In genomic region chr1:32111789-32112188, GRCh38 we compare ENCODE assay signal across 14 cellular contexts. TPM values are rescaled to one million over a fixed set of nuclear protein-coding genes. Genes with fewer than 3 reads are reported as not detected.
DNase-seq lines count a peak whose midpoint lies in the region; ATAC-seq and TF ChIP-seq lines count a peak whose summit lies in the region.
"Had no signal": no experiment of that assay in that cellular context is flagged by ENCODE, and none has a peak within 500 bp of the region (broad histone marks: within the 10 kb centered on the region; RNA-seq: fewer than 3 reads in every experiment).

No MANE protein-coding gene starts in this region.

- H3K4me1 Mint-ChIP-seq in CD8-positive, alpha-beta memory T cell = peaks cover 57 to 78% (median 74%) of the 10 kb centered on the region in 3 donors
- H3K4me1 Mint-ChIP-seq in WTC11 (peaks cover 17% of the 10 kb centered on the region), glutamatergic neuron (ENCODE audit: low read depth, unreplicated experiment) (peaks cover 8% of the 10 kb centered on the region)

- intact Hi-C loops in left ventricle myocardium inferior (cut with micrococcal nuclease) = no loop called here

- ATAC-seq in WTC11 = peak; percentile 38
- no peak for ATAC-seq in HG02870 (IDR thresholded peaks at IDR 0.05; ENCODE audit: unreplicated experiment)
- ATAC-seq in GM18520 (IDR thresholded peaks at IDR 0.05; ENCODE audit: unreplicated experiment) = no peak

- H3K4me3 Mint-ChIP-seq in CD8-positive, alpha-beta memory T cell = peak overlapping the region; percentile 29 to 75 (median 55)
- H3K4me3 Mint-ChIP-seq in WTC11 = no peak overlapping the region; the same call in 1 of the 2 replicates
- no peak overlapping the region for H3K4me3 Mint-ChIP-seq in glutamatergic neuron (ENCODE audit: unreplicated experiment)

- H3K9me3 ChIP-seq in CD8-positive, alpha-beta memory T cell (ENCODE audit: low read length) = no peaks in the 10 kb centered on the region
- no peaks in the 10 kb centered on the region for H3K9me3 ChIP-seq in left ventricle myocardium inferior (replicated peaks)
- H3K9me3 ChIP-seq: SJCRH30 had no signal

- H3K36me3 ChIP-seq in CD8-positive, alpha-beta memory T cell (ENCODE audit: insufficient read depth, low read length) = no peaks in the 10 kb centered on the region
- no peaks in the 10 kb centered on the region for H3K36me3 ChIP-seq in left ventricle myocardium inferior

- in situ Hi-C loops in ACHN (cut with HindIII; ENCODE audit: low pct_ligation_motif_present, low pct_unique_long_range_greater_than_20kb, low sequenced_read_pairs) = no loop called here

- H3K9me3 Mint-ChIP-seq in CD8-positive, alpha-beta memory T cell = no peaks in the 10 kb centered on the region
- no peaks in the 10 kb centered on the region for H3K9me3 Mint-ChIP-seq in WTC11
- H3K9me3 Mint-ChIP-seq in glutamatergic neuron (ENCODE audit: unreplicated experiment) = peaks cover 5% of the 10 kb centered on the region

- CTCF ChIA-PET in CD8-positive, alpha-beta memory T cell (lab: Charles Lee) = interaction anchor here (0.7 to 1.4 kb wide), 4 partner anchors 10 to 137 kb away, joined by 3 to 4 read pairs (median 3); no protein-coding TSS in a partner anchor
- CTCF ChIA-PET in WTC11 (lab: Charles Lee) = interaction anchor here (0.6 to 2.5 kb wide), 6 partner anchors 16 to 137 kb away, joined by 3 to 11 read pairs (median 4); partner anchors contain the start of gene TMEM39B

- H3K27ac Mint-ChIP-seq in CD8-positive, alpha-beta memory T cell = peak overlapping the region in 7 of 8 donors; percentile 7 to 94 (median 44)
- H3K27ac Mint-ChIP-seq in WTC11 (peak overlapping the region; percentile 85), glutamatergic neuron (ENCODE audit: unreplicated experiment) (no peak overlapping the region)
- H3K27ac Mint-ChIP-seq: progenitor cell of endocrine pancreas had no signal

- no peaks in the 10 kb centered on the region for H3K27me3 Mint-ChIP-seq in CD8-positive, alpha-beta memory T cell
- H3K27me3 Mint-ChIP-seq in WTC11 (ENCODE audit: low read depth) (no peaks in the 10 kb centered on the region), glutamatergic neuron (ENCODE audit: unreplicated experiment) (no peaks in the 10 kb centered on the region)
- H3K27me3 Mint-ChIP-seq: progenitor cell of endocrine pancreas had no signal

- H3K4me1 ChIP-seq in CD8-positive, alpha-beta memory T cell (ENCODE audit: insufficient read depth, low read length) = peaks cover 61% of the 10 kb centered on the region
- H3K4me1 ChIP-seq in left ventricle myocardium inferior = peaks cover 83% of the 10 kb centered on the region
- H3K4me1 ChIP-seq: SJCRH30 had no signal

- peaks cover 0 to 47% (median 1%) of the 10 kb centered on the region in 3 donors for H3K36me3 Mint-ChIP-seq in CD8-positive, alpha-beta memory T cell
- no peaks in the 10 kb centered on the region for H3K36me3 Mint-ChIP-seq in WTC11
- no peaks in the 10 kb centered on the region for H3K36me3 Mint-ChIP-seq in glutamatergic neuron (ENCODE audit: unreplicated experiment)

- DNase-seq in ACHN (peak; percentile 8), WTC11 (ENCODE audit: low spot score) (no peak), left ventricle myocardium inferior (no peak), glutamatergic neuron (no peak), HuH-7.5 (ENCODE audit: low spot score) (no peak)
- DNase-seq in CD8-positive, alpha-beta memory T cell = no peak
- DNase-seq: activated CD4-positive, alpha-beta T cell treated with anti-CD3 and anti-CD28 coated beads, Interleukin-2, amount 50 U/mL, for 1 hour; mesenchymal stem cell; NCI-H1092; stimulated activated CD4-positive, alpha-beta T cell treated with anti-CD3 and anti-CD28 coated beads, Interleukin-4, amount 100 ng/mL, for 1 hour had no signal

- TF ChIP-seq CTCF in WTC11 (IDR thresholded peaks at IDR 0.05) (no peak), left ventricle myocardium inferior (IDR thresholded peaks at IDR 0.05; ENCODE audit: borderline replicate concordance) (peak; percentile 21), glutamatergic neuron (IDR thresholded peaks at IDR 0.05; ENCODE audit: partially characterized antibody, unreplicated experiment) (no peak)

- no peaks in the 10 kb centered on the region for H3K27me3 ChIP-seq in CD8-positive, alpha-beta memory T cell (ENCODE audit: insufficient read depth, low read length, poor library complexity, severe bottlenecking)
- no peaks in the 10 kb centered on the region for H3K27me3 ChIP-seq in left ventricle myocardium inferior (ENCODE audit: low read depth)
- H3K27me3 ChIP-seq: SJCRH30 had no signal

- no peak overlapping the region for H3K4me3 ChIP-seq in CD8-positive, alpha-beta memory T cell (ENCODE audit: low read length)
- no peak overlapping the region for H3K4me3 ChIP-seq in left ventricle myocardium inferior
- H3K4me3 ChIP-seq: SJCRH30 had no signal

- no peak overlapping the region for H3K27ac ChIP-seq in CD8-positive, alpha-beta memory T cell (ENCODE audit: low read depth, low read length)
- H3K27ac ChIP-seq in left ventricle myocardium inferior (replicated peaks) = peak overlapping the region; percentile 12
- H3K27ac ChIP-seq: SJCRH30 had no signal

- POLR2A ChIA-PET in CD8-positive, alpha-beta memory T cell (lab: Charles Lee) = no interaction called here
- POLR2A ChIA-PET in WTC11 (lab: Charles Lee) = no interaction called here

TF ChIP-seq in WTC11, 78 proteins besides CTCF, POLR2A, EP300 and RAD21:
- TF ChIP-seq, protein P1, sequence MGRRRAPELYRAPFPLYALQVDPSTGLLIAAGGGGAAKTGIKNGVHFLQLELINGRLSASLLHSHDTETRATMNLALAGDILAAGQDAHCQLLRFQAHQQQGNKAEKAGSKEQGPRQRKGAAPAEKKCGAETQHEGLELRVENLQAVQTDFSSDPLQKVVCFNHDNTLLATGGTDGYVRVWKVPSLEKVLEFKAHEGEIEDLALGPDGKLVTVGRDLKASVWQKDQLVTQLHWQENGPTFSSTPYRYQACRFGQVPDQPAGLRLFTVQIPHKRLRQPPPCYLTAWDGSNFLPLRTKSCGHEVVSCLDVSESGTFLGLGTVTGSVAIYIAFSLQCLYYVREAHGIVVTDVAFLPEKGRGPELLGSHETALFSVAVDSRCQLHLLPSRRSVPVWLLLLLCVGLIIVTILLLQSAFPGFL (CRISPR knock-in tag; IDR thresholded peaks at IDR 0.05; ENCODE audit: borderline replicate concordance) = no peak
- no peak for TF ChIP-seq CREB1 (CRISPR knock-in tag; IDR thresholded peaks at IDR 0.05)

RNA-seq across cellular contexts. Expression of gene KPNA6, which starts 3.9 kb away (rescaled TPM):
- total RNA-seq in CD8-positive, alpha-beta memory T cell = 10 to 100 TPM; 91.8 to 96.7 TPM
- polyA plus RNA-seq in CD8-positive, alpha-beta memory T cell = 29.3 TPM
- total RNA-seq in WTC11 (2021) (91.2 to 104 TPM (median 94.0 TPM) in 3 replicates), left ventricle myocardium inferior (75.9 TPM), glutamatergic neuron (ENCODE audit: unreplicated experiment) (79.0 TPM)

RNA-seq across cellular contexts. Expression of gene TMEM39B, which starts 39.0 kb away (rescaled TPM):
- 10 to 100 TPM; 23.4 to 25.8 TPM for total RNA-seq in CD8-positive, alpha-beta memory T cell
- polyA plus RNA-seq in CD8-positive, alpha-beta memory T cell = 2.4 TPM
- 18.8 to 25.8 TPM (median 23.8 TPM) in 3 replicates for total RNA-seq in WTC11 (2021)
- 5.8 TPM for total RNA-seq in left ventricle myocardium inferior
- 23.2 TPM for total RNA-seq in glutamatergic neuron (ENCODE audit: unreplicated experiment)

Comparison
In these comparisons a context has a peak if more than half of its experiments do, and no peak if none do; other contexts are left out.
1. H3K4me3 Mint-ChIP-seq: peak in CD8-positive, alpha-beta memory T cell (7 of 7); none in WTC11 (single experiment) and glutamatergic neuron (single experiment).